Comparison of ENCODE assay signal across 1 cellular context in the genomic region with DNA sequence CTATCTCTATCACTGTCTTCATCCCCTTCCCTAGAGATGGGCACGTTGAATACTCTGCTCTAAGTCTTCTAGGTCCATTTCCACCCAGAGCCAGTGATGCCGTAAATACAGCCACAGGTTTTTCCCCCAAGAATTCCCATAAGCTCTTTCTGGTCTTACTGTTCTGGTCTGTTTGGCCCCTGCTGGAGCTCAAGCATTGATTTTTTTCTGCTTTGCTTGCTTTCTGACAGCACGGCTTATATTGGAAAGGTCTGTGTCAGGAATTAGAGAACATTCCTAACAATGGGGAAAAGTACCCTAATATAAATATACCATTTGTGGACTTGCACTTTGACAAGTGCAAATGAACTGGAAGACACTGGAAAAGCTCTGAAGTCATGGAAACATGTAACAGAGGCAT.
TF ChIP-seq lines count a peak whose summit lies in the region.

No MANE protein-coding gene starts in this region.

TF ChIP-seq in HepG2, 621 proteins besides CTCF, POLR2A, EP300 and RAD21 (continued from another document):
- TF ChIP-seq, protein P1, sequence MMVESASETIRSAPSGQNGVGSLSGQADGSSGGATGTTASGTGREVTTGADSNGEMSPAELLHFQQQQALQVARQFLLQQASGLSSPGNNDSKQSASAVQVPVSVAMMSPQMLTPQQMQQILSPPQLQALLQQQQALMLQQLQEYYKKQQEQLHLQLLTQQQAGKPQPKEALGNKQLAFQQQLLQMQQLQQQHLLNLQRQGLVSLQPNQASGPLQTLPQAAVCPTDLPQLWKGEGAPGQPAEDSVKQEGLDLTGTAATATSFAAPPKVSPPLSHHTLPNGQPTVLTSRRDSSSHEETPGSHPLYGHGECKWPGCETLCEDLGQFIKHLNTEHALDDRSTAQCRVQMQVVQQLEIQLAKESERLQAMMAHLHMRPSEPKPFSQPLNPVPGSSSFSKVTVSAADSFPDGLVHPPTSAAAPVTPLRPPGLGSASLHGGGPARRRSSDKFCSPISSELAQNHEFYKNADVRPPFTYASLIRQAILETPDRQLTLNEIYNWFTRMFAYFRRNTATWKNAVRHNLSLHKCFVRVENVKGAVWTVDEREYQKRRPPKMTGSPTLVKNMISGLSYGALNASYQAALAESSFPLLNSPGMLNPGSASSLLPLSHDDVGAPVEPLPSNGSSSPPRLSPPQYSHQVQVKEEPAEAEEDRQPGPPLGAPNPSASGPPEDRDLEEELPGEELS (CRISPR knock-in tag; IDR thresholded peaks at IDR 0.05) = no peak
- TF ChIP-seq, protein P2, sequence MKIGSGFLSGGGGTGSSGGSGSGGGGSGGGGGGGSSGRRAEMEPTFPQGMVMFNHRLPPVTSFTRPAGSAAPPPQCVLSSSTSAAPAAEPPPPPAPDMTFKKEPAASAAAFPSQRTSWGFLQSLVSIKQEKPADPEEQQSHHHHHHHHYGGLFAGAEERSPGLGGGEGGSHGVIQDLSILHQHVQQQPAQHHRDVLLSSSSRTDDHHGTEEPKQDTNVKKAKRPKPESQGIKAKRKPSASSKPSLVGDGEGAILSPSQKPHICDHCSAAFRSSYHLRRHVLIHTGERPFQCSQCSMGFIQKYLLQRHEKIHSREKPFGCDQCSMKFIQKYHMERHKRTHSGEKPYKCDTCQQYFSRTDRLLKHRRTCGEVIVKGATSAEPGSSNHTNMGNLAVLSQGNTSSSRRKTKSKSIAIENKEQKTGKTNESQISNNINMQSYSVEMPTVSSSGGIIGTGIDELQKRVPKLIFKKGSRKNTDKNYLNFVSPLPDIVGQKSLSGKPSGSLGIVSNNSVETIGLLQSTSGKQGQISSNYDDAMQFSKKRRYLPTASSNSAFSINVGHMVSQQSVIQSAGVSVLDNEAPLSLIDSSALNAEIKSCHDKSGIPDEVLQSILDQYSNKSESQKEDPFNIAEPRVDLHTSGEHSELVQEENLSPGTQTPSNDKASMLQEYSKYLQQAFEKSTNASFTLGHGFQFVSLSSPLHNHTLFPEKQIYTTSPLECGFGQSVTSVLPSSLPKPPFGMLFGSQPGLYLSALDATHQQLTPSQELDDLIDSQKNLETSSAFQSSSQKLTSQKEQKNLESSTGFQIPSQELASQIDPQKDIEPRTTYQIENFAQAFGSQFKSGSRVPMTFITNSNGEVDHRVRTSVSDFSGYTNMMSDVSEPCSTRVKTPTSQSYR (CRISPR knock-in tag; IDR thresholded peaks at IDR 0.05; ENCODE audit: borderline replicate concordance) = no peak
- TF ChIP-seq ZNF24 (IDR thresholded peaks at IDR 0.05) (no peak), CENPT (CRISPR knock-in tag; IDR thresholded peaks at IDR 0.05; ENCODE audit: low read depth) (no peak)
